ENCODE assay signal across 11 cellular contexts in the genomic region with DNA sequence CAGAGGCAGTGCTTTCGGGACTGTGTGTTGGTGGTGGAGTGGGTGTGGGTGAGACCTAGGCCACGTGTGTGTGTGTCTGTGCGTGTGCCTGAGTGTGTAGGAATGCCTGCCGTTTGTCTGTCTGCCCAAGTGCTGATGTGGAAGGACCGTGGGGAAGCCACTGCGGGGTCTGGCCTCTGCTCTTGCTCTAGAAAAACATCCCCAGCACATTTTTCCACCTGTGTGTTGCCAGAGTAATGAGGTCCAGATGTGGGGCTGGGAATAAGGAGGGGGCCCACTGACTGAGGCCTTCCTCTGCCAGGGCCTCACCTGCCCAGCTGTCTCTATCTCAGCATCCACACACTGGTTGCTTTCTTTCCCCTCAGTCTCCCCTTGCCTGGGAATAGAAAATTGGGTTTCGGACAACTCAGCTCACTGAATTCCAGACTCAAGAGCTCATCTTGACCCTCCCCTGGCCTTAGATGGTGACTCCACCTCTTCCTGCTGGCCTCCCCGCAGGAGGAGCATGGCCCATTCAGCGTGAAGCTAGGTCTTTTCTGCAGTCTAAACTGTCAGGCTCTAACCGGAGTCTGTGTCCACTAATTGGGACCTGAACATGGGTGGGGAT. TPM values are rescaled to one million over a fixed set of nuclear protein-coding genes. Genes with fewer than 3 reads are reported as not detected.
DNase-seq lines count a peak whose midpoint lies in the region; ATAC-seq and TF ChIP-seq lines count a peak whose summit lies in the region.
"Had no signal": no experiment of that assay in that cellular context is flagged by ENCODE, and none has a peak within 500 bp of the region (broad histone marks: within the 10 kb centered on the region; RNA-seq: fewer than 3 reads in every experiment).

No MANE protein-coding gene starts in this region.

- no peak for ATAC-seq in HG03378 (IDR thresholded peaks at IDR 0.05; ENCODE audit: unreplicated experiment)

- H3K4me3 Mint-ChIP-seq in chondrocyte (ENCODE audit: unreplicated experiment), result peak overlapping the region; percentile 19
- H3K4me3 Mint-ChIP-seq in activated T-helper 2 cell treated with anti-CD3 and anti-CD28 coated beads, Interferon-gamma antibody, Interleukin-2, Interleukin-4, amounts not matched to agents 10 μg/mL and 5 μg/mL and 100 μg/mL, durations not matched to agents 14 hours and 24 hours and 36 hours (ENCODE audit: low read depth), result no peak overlapping the region
- H3K4me3 Mint-ChIP-seq: activated naive CD8-positive, alpha-beta T cell treated with anti-CD3 and anti-CD28 coated beads, Interleukin-2, amount 10 ng/mL, durations not matched to agents 7 days and 5 days had no signal

- H3K4me1 Mint-ChIP-seq in chondrocyte (ENCODE audit: low read depth), result peaks cover 76% of the 10 kb centered on the region
- H3K4me1 Mint-ChIP-seq in activated T-helper 2 cell treated with anti-CD3 and anti-CD28 coated beads, Interferon-gamma antibody, Interleukin-2, Interleukin-4, amounts not matched to agents 10 μg/mL and 5 μg/mL and 100 μg/mL, durations not matched to agents 14 hours and 24 hours and 36 hours (ENCODE audit: low read depth), result peaks cover 22% of the 10 kb centered on the region

- H3K36me3 Mint-ChIP-seq in chondrocyte (ENCODE audit: low read depth), result peaks cover 7% of the 10 kb centered on the region
- no peaks in the 10 kb centered on the region for H3K36me3 Mint-ChIP-seq in activated T-helper 2 cell treated with anti-CD3 and anti-CD28 coated beads, Interferon-gamma antibody, Interleukin-2, Interleukin-4, amounts not matched to agents 10 μg/mL and 5 μg/mL and 100 μg/mL, durations not matched to agents 14 hours and 24 hours and 36 hours (ENCODE audit: low read depth)
- H3K36me3 Mint-ChIP-seq: activated naive CD8-positive, alpha-beta T cell treated with anti-CD3 and anti-CD28 coated beads, Interleukin-2, amount 10 ng/mL, durations not matched to agents 7 days and 5 days had no signal

- TF ChIP-seq POLR2A in testis (IDR thresholded peaks at IDR 0.05), result no peak

- H3K27ac ChIP-seq in testis, result peak overlapping the region in 1 of 2 donors; percentile 73
- H3K27ac ChIP-seq: VCaP had no signal

- DNase-seq in HFF-Myc (ENCODE audit: extremely low read depth, low read depth) (peak; percentile 73), chondrocyte (ENCODE audit: low spot score) (no peak), kidney glomerular epithelial cell (lab: John Stamatoyannopoulos, UW) (peak; percentile 62), testis (peak; percentile 55), iPS-NIHi11 (ENCODE audit: low spot score) (no peak), GDM1 (lab: John Stamatoyannopoulos, UW) (no peak)
- no peak for DNase-seq in activated T-helper 2 cell treated with anti-CD3 and anti-CD28 coated beads, Interferon-gamma antibody, Interleukin-2, Interleukin-4, amounts not matched to agents 10 μg/mL and 5 μg/mL and 100 μg/mL, durations not matched to agents 14 hours and 24 hours and 36 hours (ENCODE audit: low spot score)
- DNase-seq: activated naive CD8-positive, alpha-beta T cell treated with anti-CD3 and anti-CD28 coated beads, Interleukin-2, amount 10 ng/mL, durations not matched to agents 7 days and 5 days; NCI-H69 had no signal

- no peaks in the 10 kb centered on the region for H3K27me3 Mint-ChIP-seq in chondrocyte (ENCODE audit: low read depth)
- no peaks in the 10 kb centered on the region for H3K27me3 Mint-ChIP-seq in activated T-helper 2 cell treated with anti-CD3 and anti-CD28 coated beads, Interferon-gamma antibody, Interleukin-2, Interleukin-4, amounts not matched to agents 10 μg/mL and 5 μg/mL and 100 μg/mL, durations not matched to agents 14 hours and 24 hours and 36 hours (ENCODE audit: low read depth)

- intact Hi-C loops in testis (cut with DNase I; ENCODE audit: low total_unique reads), result no loop called here
- intact Hi-C loops in activated T-helper 2 cell treated with anti-CD3 and anti-CD28 coated beads, Interferon-gamma antibody, Interleukin-2, Interleukin-4, amounts not matched to agents 10 μg/mL and 5 μg/mL and 100 μg/mL, durations not matched to agents 14 hours and 24 hours and 36 hours (cut with micrococcal nuclease), result no loop called here

- no peaks in the 10 kb centered on the region for H3K9me3 ChIP-seq in testis

- no peaks in the 10 kb centered on the region for H3K27me3 ChIP-seq in testis

- H3K4me3 ChIP-seq in HFF-Myc (replicated peaks; ENCODE audit: low read depth, low read length), result no peak overlapping the region
- no peak overlapping the region for H3K4me3 ChIP-seq in testis

- no peaks in the 10 kb centered on the region for H3K9me3 Mint-ChIP-seq in chondrocyte (ENCODE audit: low read depth)
- H3K9me3 Mint-ChIP-seq in activated T-helper 2 cell treated with anti-CD3 and anti-CD28 coated beads, Interferon-gamma antibody, Interleukin-2, Interleukin-4, amounts not matched to agents 10 μg/mL and 5 μg/mL and 100 μg/mL, durations not matched to agents 14 hours and 24 hours and 36 hours, result no peaks in the 10 kb centered on the region
- H3K9me3 Mint-ChIP-seq: activated naive CD8-positive, alpha-beta T cell treated with anti-CD3 and anti-CD28 coated beads, Interleukin-2, amount 10 ng/mL, durations not matched to agents 7 days and 5 days had no signal

- peak overlapping the region; percentile 96 for H3K27ac Mint-ChIP-seq in chondrocyte (ENCODE audit: unreplicated experiment)
- H3K27ac Mint-ChIP-seq in activated T-helper 2 cell treated with anti-CD3 and anti-CD28 coated beads, Interferon-gamma antibody, Interleukin-2, Interleukin-4, amounts not matched to agents 10 μg/mL and 5 μg/mL and 100 μg/mL, durations not matched to agents 14 hours and 24 hours and 36 hours, result no peak overlapping the region
- H3K27ac Mint-ChIP-seq: activated naive CD8-positive, alpha-beta T cell treated with anti-CD3 and anti-CD28 coated beads, Interleukin-2, amount 10 ng/mL, durations not matched to agents 7 days and 5 days had no signal

- 38 to 45% methylated on average over 3 to 10 of the region's 10 CpGs for WGBS in testis, 2 donors

- peaks cover 39% of the 10 kb centered on the region for H3K4me1 ChIP-seq in testis

- TF ChIP-seq CTCF in HFF-Myc (IDR thresholded peaks at IDR 0.05; ENCODE audit: low read depth, low read length, missing control alignments), result no peak
- no peak for TF ChIP-seq CTCF in chondrocyte (IDR thresholded peaks at IDR 0.05)
- no peak for TF ChIP-seq CTCF in testis (IDR thresholded peaks at IDR 0.05)

- H3K36me3 ChIP-seq in testis (ENCODE audit: low read depth, missing control alignments), result no peaks in the 10 kb centered on the region

RNA-seq across cellular contexts. Expression of a gene that starts 7.6 kb away (rescaled TPM):
- total RNA-seq in chondrocyte, result 0.85 to 5.5 TPM (median 1.3 TPM) in 3 replicates
- 1 to 10 TPM; 2.4 to 7.6 TPM for total RNA-seq in testis
- 33.1 TPM for polyA plus RNA-seq in testis (ENCODE audit: insufficient read depth, low read depth, low replicate concordance)
- 0.41 and 0.48 TPM in 2 replicates for total RNA-seq in activated T-helper 2 cell treated with anti-CD3 and anti-CD28 coated beads, Interferon-gamma antibody, Interleukin-2, Interleukin-4, amounts not matched to agents 10 μg/mL and 5 μg/mL and 100 μg/mL, durations not matched to agents 14 hours and 24 hours and 36 hours
- total RNA-seq: activated naive CD8-positive, alpha-beta T cell treated with anti-CD3 and anti-CD28 coated beads, Interleukin-2, amount 10 ng/mL, durations not matched to agents 7 days and 5 days had no signal

RNA-seq across cellular contexts. Expression of a gene that starts 23.0 kb away (rescaled TPM):
- total RNA-seq in chondrocyte (75.4 to 84.2 TPM (median 79.3 TPM) in 3 replicates), testis (10 to 100 TPM; 81.1 to 82.4 TPM)
- 49.1 TPM for polyA plus RNA-seq in testis (ENCODE audit: insufficient read depth, low read depth, low replicate concordance)
- total RNA-seq in activated T-helper 2 cell treated with anti-CD3 and anti-CD28 coated beads, Interferon-gamma antibody, Interleukin-2, Interleukin-4, amounts not matched to agents 10 μg/mL and 5 μg/mL and 100 μg/mL, durations not matched to agents 14 hours and 24 hours and 36 hours, result 126 and 130 TPM in 2 replicates

RNA-seq across cellular contexts. Expression of a gene that starts 28.0 kb away (rescaled TPM):
- 34,852 to 36,120 TPM (median 35,333 TPM) in 3 replicates for total RNA-seq in chondrocyte
- 10 to 100 TPM; 32.5 to 35.1 TPM for total RNA-seq in testis
- 557 TPM for polyA plus RNA-seq in testis (ENCODE audit: insufficient read depth, low read depth, low replicate concordance)
- total RNA-seq in activated T-helper 2 cell treated with anti-CD3 and anti-CD28 coated beads, Interferon-gamma antibody, Interleukin-2, Interleukin-4, amounts not matched to agents 10 μg/mL and 5 μg/mL and 100 μg/mL, durations not matched to agents 14 hours and 24 hours and 36 hours, result 13.9 and 15.5 TPM in 2 replicates

RNA-seq across cellular contexts. Expression of a gene that starts 43.5 kb away (rescaled TPM):
- total RNA-seq in chondrocyte (26.0 to 29.4 TPM (median 27.6 TPM) in 3 replicates), testis (1 to 10 TPM; 3.2 to 3.3 TPM)
- 5.2 TPM for polyA plus RNA-seq in testis (ENCODE audit: insufficient read depth, low read depth, low replicate concordance)
- 2.0 and 2.4 TPM in 2 replicates for total RNA-seq in activated T-helper 2 cell treated with anti-CD3 and anti-CD28 coated beads, Interferon-gamma antibody, Interleukin-2, Interleukin-4, amounts not matched to agents 10 μg/mL and 5 μg/mL and 100 μg/mL, durations not matched to agents 14 hours and 24 hours and 36 hours

Comparison
In these comparisons a context has a peak if more than half of its experiments do, and no peak if none do; other contexts are left out.
1. DNase-seq: peak in HFF-Myc (single experiment), kidney glomerular epithelial cell (single experiment) and testis (single experiment); none in chondrocyte (single experiment), iPS-NIHi11 (single experiment), GDM1 (single experiment) and activated T-helper 2 cell treated with anti-CD3 and anti-CD28 coated beads, Interferon-gamma antibody, Interleukin-2, Interleukin-4, amounts not matched to agents 10 μg/mL and 5 μg/mL and 100 μg/mL, durations not matched to agents 14 hours and 24 hours and 36 hours (single experiment).
2. RNA of a gene that starts 28.0 kb away (total RNA-seq): 34,852 to 36,120 TPM in chondrocyte; 32.5 to 35.1 TPM in testis and 13.9 to 15.5 TPM in activated T-helper 2 cell treated with anti-CD3 and anti-CD28 coated beads, Interferon-gamma antibody, Interleukin-2, Interleukin-4, amounts not matched to agents 10 μg/mL and 5 μg/mL and 100 μg/mL, durations not matched to agents 14 hours and 24 hours and 36 hours; every median in the first group is over 100 times any median in the second.